In genomic region chr15:84649706-84650105, GRCh38 we compare ENCODE assay signal across 14 cellular contexts. TPM values are rescaled to one million over a fixed set of nuclear protein-coding genes. Genes with fewer than 3 reads are reported as not detected.
DNase-seq lines count a peak whose midpoint lies in the region; ATAC-seq and TF ChIP-seq lines count a peak whose summit lies in the region.
"Had no signal": no experiment of that assay in that cellular context is flagged by ENCODE, and none has a peak within 500 bp of the region (broad histone marks: within the 10 kb centered on the region; RNA-seq: fewer than 3 reads in every experiment).

No MANE protein-coding gene starts in this region.

- CTCF ChIA-PET in PC-9 (lab: Charles Lee): no interaction called here

- 0 out of 2 replicates have a peak, but pooled peaks cover 6% of the 10 kb centered on the region for H4K20me1 ChIP-seq in PC-9 (ENCODE audit: insufficient read depth)

- H3K9me3 ChIP-seq in T-helper 17 cell (ENCODE audit: control insufficient read depth, low read length, poor library complexity, severe bottlenecking): no peaks in the 10 kb centered on the region
- H3K9me3 ChIP-seq in PC-9 (ENCODE audit: insufficient read depth, low read depth): no peaks in the 10 kb centered on the region
- H3K9me3 ChIP-seq in aorta (ENCODE audit: control insufficient read depth, low read length): no peaks in the 10 kb centered on the region
- H3K9me3 ChIP-seq: BLaER1 treated with 17β-estradiol and CSF1 and Interleukin-3, amounts not matched to agents 10 nM and 100 nM; Caco-2 had no signal

- H3F3A ChIP-seq in PC-9 (ENCODE audit: insufficient read depth, low read depth): peaks cover 16% of the 10 kb centered on the region; the same call in 1 of the 2 replicates

- POLR2A ChIA-PET in PC-9 (lab: Charles Lee; ENCODE audit: unreplicated experiment): no interaction called here

- H3K4me3 Mint-ChIP-seq in T-helper 17 cell (no peak overlapping the region), osteocyte (ENCODE audit: unreplicated experiment) (no peak overlapping the region)

- H3K27me3 Mint-ChIP-seq in T-helper 17 cell: no peaks in the 10 kb centered on the region
- no peaks in the 10 kb centered on the region for H3K27me3 Mint-ChIP-seq in osteocyte (ENCODE audit: unreplicated experiment)

- intact Hi-C loops in PC-9 (cut with micrococcal nuclease; ENCODE audit: unreplicated experiment): loop anchor here (10.0 kb wide), 1 partner anchor 135 kb away; no protein-coding TSS in a partner anchor
- intact Hi-C loops in aorta (cut with DNase I): no loop called here

- H3K36me3 Mint-ChIP-seq in T-helper 17 cell (ENCODE audit: low read depth) (peaks cover 7% of the 10 kb centered on the region), osteocyte (ENCODE audit: unreplicated experiment) (peaks cover 35% of the 10 kb centered on the region)

- ATAC-seq in T-helper 17 cell: no peak
- no peak for ATAC-seq in aorta (ENCODE audit: low FRiP score)
- ATAC-seq: HCT116 had no signal

- H3K9me2 ChIP-seq in PC-9 (ENCODE audit: insufficient read depth): no peaks in the 10 kb centered on the region

- no peak overlapping the region for H3K4me2 ChIP-seq in PC-9
- H3K4me2 ChIP-seq: BLaER1 treated with 17β-estradiol and CSF1 and Interleukin-3, amounts not matched to agents 10 nM and 100 nM had no signal

- no peak overlapping the region for H2AFZ ChIP-seq in PC-9

- peaks cover 33% of the 10 kb centered on the region for H3K36me3 ChIP-seq in PC-9 (ENCODE audit: low read depth)
- peaks cover 0 to 6% of the 10 kb centered on the region in 2 donors for H3K36me3 ChIP-seq in aorta (ENCODE audit: control insufficient read depth in 1 of 2, insufficient read depth in 2 of 2, low read length in 1 of 2)

- BruUV-seq in PC-9 (replicated peaks; lab: Mats Ljungman, UMichigan): no TSS peak

- TF ChIP-seq CTCF in fibroblast of pulmonary artery (IDR thresholded peaks at IDR 0.05; ENCODE audit: low read length, missing control alignments) (no peak), PC-9 (conservative IDR thresholded peaks at IDR 0.05) (no peak), osteocyte (IDR thresholded peaks at IDR 0.05) (no peak)

- peaks cover 28% of the 10 kb centered on the region for H3K79me2 ChIP-seq in PC-9 (ENCODE audit: low read depth)

- H3K27ac ChIP-seq in PC-9 (no peak overlapping the region), aorta (ENCODE audit: low read depth in 1 of 2, low read length in 2 of 2) (no peak overlapping the region)
- H3K27ac ChIP-seq: BLaER1 treated with 17β-estradiol and CSF1 and Interleukin-3, amounts not matched to agents 10 nM and 100 nM had no signal

- peak overlapping the region; percentile 60 for H3K27ac Mint-ChIP-seq in T-helper 17 cell
- H3K27ac Mint-ChIP-seq in osteocyte (ENCODE audit: unreplicated experiment): no peak overlapping the region

- H3K4me1 Mint-ChIP-seq in T-helper 17 cell (peaks cover 20% of the 10 kb centered on the region), osteocyte (ENCODE audit: unreplicated experiment) (peaks cover 12% of the 10 kb centered on the region)

- DNase-seq in activated effector memory CD4-positive, alpha-beta T cell treated with anti-CD3 and anti-CD28 coated beads, Interleukin-2, amount 50 U/mL, for 16 hours: peak; percentile 25
- DNase-seq in activated effector memory CD4-positive, alpha-beta T cell treated with Interleukin-2 at 50 U/mL for 16 hours: no peak
- DNase-seq in ELR (ENCODE audit: low read depth): peak; percentile 42
- no peak for DNase-seq in T-helper 17 cell
- peak; percentile 35 for DNase-seq in fibroblast of pulmonary artery (ENCODE audit: low read depth)
- DNase-seq in PC-9: no peak
- DNase-seq in osteocyte (ENCODE audit: extremely low spot score, unreplicated experiment): no peak
- no peak for DNase-seq in aorta
- DNase-seq: Caco-2, NCI-H146, NCI-H2081 treated with DMSO at 0.1 percent for 48 hours, NCI-H524 had no signal

- H3K9me3 Mint-ChIP-seq in osteocyte (ENCODE audit: unreplicated experiment): no peaks in the 10 kb centered on the region

- H3K27me3 ChIP-seq in PC-9 (ENCODE audit: insufficient read depth, low read depth): no peaks in the 10 kb centered on the region
- no peaks in the 10 kb centered on the region for H3K27me3 ChIP-seq in aorta (ENCODE audit: control insufficient read depth in 1 of 2, insufficient read depth in 2 of 2, low read length in 1 of 2)
- H3K27me3 ChIP-seq: BLaER1 treated with 17β-estradiol and CSF1 and Interleukin-3, amounts not matched to agents 10 nM and 100 nM had no signal

- WGBS in aorta, 2 donors: 73 to 83% methylated on average over 2 of the region's 2 CpGs

- no peak overlapping the region for H3K4me3 ChIP-seq in fibroblast of pulmonary artery (replicated peaks; ENCODE audit: low read depth, low read length)
- H3K4me3 ChIP-seq in PC-9: no peak overlapping the region
- no peak overlapping the region for H3K4me3 ChIP-seq in aorta (ENCODE audit: low read length in 2 of 2)
- H3K4me3 ChIP-seq: BLaER1 treated with 17β-estradiol and CSF1 and Interleukin-3, amounts not matched to agents 10 nM and 100 nM had no signal

- H3K4me1 ChIP-seq in PC-9 (replicated peaks; ENCODE audit: insufficient read depth) (peaks cover 13% of the 10 kb centered on the region), aorta (ENCODE audit: control insufficient read depth in 1 of 2, insufficient read depth in 2 of 2, low read length in 2 of 2) (no peaks in the 10 kb centered on the region)

RNA-seq across cellular contexts. Expression of gene WDR73, which starts 4.4 kb away (rescaled TPM):
- total RNA-seq in T-helper 17 cell (10 to 100 TPM; 26.0 to 29.8 TPM), PC-9 (2021) (22.9 and 29.5 TPM in 2 replicates), osteocyte (22.2 and 25.2 TPM in 2 replicates), aorta (10 to 100 TPM; 19.5 to 27.3 TPM)
- 10 to 100 TPM in 1 of 2 donors, 1 to 10 TPM in 1; 4.9 to 47.0 TPM for polyA plus RNA-seq in aorta

RNA-seq across cellular contexts. Expression of gene NMB, which starts 8.3 kb away (rescaled TPM):
- total RNA-seq in T-helper 17 cell (1 to 10 TPM; 2.0 to 3.3 TPM), PC-9 (2021) (66.7 and 77.1 TPM in 2 replicates), osteocyte (4.4 and 4.7 TPM in 2 replicates), aorta (10 to 100 TPM in 1 of 2 donors, 1 to 10 TPM in 1; 5.2 to 12.5 TPM)
- polyA plus RNA-seq in aorta: 1 to 10 TPM; 3.8 to 4.3 TPM

RNA-seq across cellular contexts. Expression of gene ZSCAN2, which starts 48.9 kb away (rescaled TPM):
- total RNA-seq in T-helper 17 cell: 1 to 10 TPM; 3.6 to 4.1 TPM
- total RNA-seq in PC-9 (2021): 9.7 and 11.3 TPM in 2 replicates
- total RNA-seq in osteocyte: 20.6 and 23.8 TPM in 2 replicates
- total RNA-seq in aorta: 1 to 10 TPM; 4.1 to 6.7 TPM
- 1 to 10 TPM; 1.3 to 7.1 TPM for polyA plus RNA-seq in aorta

Comparison
In these comparisons a context has a peak if more than half of its experiments do, and no peak if none do; other contexts are left out.
1. DNase-seq: peak in activated effector memory CD4-positive, alpha-beta T cell treated with anti-CD3 and anti-CD28 coated beads, Interleukin-2, amount 50 U/mL, for 16 hours (single experiment), ELR (single experiment) and fibroblast of pulmonary artery (single experiment); none in activated effector memory CD4-positive, alpha-beta T cell treated with Interleukin-2 at 50 U/mL for 16 hours (single experiment), T-helper 17 cell (0 of 3), PC-9 (0 of 2), osteocyte (single experiment) and aorta (0 of 2).